Comparison of ENCODE assay signal across 1 cellular context in the genomic region with DNA sequence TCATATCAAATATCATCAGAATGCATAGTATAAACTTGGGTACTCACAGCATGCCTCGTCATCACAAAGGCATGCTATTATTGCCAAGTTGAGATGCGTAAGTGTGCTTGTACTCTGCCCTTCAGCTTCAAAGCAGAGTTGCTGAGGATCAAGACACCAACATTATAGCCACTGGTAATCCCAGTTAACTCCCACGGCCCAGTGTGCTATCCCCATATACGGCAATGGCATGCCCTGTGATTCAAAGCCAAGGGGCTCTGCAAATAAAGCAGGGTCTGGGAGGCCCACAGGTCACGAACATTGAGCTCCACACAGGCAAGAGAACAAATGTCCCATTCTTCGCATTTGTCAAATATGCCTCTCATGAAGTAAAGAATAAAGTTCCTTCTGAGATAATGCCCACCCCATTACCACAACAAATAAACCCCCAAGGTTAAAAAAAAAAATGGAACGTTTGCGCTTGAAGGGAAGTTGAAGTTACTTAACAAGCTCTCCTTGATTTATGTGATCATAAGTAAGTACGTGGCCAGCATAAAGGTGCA.
TF ChIP-seq lines count a peak whose summit lies in the region.

No MANE protein-coding gene starts in this region.

TF ChIP-seq in HepG2, 621 proteins besides CTCF, POLR2A, EP300 and RAD21 (continued from another document):
- TF ChIP-seq, protein P1, sequence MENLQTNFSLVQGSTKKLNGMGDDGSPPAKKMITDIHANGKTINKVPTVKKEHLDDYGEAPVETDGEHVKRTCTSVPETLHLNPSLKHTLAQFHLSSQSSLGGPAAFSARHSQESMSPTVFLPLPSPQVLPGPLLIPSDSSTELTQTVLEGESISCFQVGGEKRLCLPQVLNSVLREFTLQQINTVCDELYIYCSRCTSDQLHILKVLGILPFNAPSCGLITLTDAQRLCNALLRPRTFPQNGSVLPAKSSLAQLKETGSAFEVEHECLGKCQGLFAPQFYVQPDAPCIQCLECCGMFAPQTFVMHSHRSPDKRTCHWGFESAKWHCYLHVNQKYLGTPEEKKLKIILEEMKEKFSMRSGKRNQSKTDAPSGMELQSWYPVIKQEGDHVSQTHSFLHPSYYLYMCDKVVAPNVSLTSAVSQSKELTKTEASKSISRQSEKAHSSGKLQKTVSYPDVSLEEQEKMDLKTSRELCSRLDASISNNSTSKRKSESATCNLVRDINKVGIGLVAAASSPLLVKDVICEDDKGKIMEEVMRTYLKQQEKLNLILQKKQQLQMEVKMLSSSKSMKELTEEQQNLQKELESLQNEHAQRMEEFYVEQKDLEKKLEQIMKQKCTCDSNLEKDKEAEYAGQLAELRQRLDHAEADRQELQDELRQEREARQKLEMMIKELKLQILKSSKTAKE (CRISPR knock-in tag; IDR thresholded peaks at IDR 0.05; ENCODE audit: borderline replicate concordance): peak; percentile 71; the same call in 1 of the 2 replicates
- TF ChIP-seq, protein P2, sequence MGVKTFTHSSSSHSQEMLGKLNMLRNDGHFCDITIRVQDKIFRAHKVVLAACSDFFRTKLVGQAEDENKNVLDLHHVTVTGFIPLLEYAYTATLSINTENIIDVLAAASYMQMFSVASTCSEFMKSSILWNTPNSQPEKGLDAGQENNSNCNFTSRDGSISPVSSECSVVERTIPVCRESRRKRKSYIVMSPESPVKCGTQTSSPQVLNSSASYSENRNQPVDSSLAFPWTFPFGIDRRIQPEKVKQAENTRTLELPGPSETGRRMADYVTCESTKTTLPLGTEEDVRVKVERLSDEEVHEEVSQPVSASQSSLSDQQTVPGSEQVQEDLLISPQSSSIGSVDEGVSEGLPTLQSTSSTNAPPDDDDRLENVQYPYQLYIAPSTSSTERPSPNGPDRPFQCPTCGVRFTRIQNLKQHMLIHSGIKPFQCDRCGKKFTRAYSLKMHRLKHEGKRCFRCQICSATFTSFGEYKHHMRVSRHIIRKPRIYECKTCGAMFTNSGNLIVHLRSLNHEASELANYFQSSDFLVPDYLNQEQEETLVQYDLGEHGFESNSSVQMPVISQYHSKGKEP (CRISPR knock-in tag; IDR thresholded peaks at IDR 0.05): no peak
- no peak for TF ChIP-seq ZNF30 (CRISPR knock-in tag; IDR thresholded peaks at IDR 0.05)
- TF ChIP-seq HNF4G (IDR thresholded peaks at IDR 0.05; ENCODE audit: borderline replicate concordance, low read depth, low read length): peak; percentile 83
- peak; percentile 42; the same call in 1 of the 2 replicates for TF ChIP-seq HNF4G (CRISPR knock-in tag; IDR thresholded peaks at IDR 0.05; ENCODE audit: borderline replicate concordance, low read depth)
- TF ChIP-seq, protein P3, sequence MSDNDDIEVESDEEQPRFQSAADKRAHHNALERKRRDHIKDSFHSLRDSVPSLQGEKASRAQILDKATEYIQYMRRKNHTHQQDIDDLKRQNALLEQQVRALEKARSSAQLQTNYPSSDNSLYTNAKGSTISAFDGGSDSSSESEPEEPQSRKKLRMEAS (IDR thresholded peaks at IDR 0.05): peak; percentile 63
- TF ChIP-seq HMG20A (CRISPR knock-in tag; IDR thresholded peaks at IDR 0.05; ENCODE audit: borderline replicate concordance): peak; percentile 95
- peak; percentile 42; the same call in 1 of the 2 replicates for TF ChIP-seq ZKSCAN8 (CRISPR knock-in tag; IDR thresholded peaks at IDR 0.05; ENCODE audit: borderline replicate concordance)
- TF ChIP-seq REPIN1 (CRISPR knock-in tag; IDR thresholded peaks at IDR 0.05; ENCODE audit: borderline replicate concordance, low read depth): peak; percentile 67; the same call in 1 of the 2 replicates
- peak; percentile 95 for TF ChIP-seq HDAC2 (CRISPR knock-in tag; IDR thresholded peaks at IDR 0.05)
- peak; percentile 35; the same call in 1 of the 2 replicates for TF ChIP-seq ZFX (CRISPR knock-in tag; IDR thresholded peaks at IDR 0.05; ENCODE audit: low read depth)
- TF ChIP-seq THYN1 (CRISPR knock-in tag; IDR thresholded peaks at IDR 0.05; ENCODE audit: borderline replicate concordance, low read depth): no peak
- peak; percentile 87 for TF ChIP-seq PHF21A (CRISPR knock-in tag; IDR thresholded peaks at IDR 0.05)
- TF ChIP-seq, protein P4, sequence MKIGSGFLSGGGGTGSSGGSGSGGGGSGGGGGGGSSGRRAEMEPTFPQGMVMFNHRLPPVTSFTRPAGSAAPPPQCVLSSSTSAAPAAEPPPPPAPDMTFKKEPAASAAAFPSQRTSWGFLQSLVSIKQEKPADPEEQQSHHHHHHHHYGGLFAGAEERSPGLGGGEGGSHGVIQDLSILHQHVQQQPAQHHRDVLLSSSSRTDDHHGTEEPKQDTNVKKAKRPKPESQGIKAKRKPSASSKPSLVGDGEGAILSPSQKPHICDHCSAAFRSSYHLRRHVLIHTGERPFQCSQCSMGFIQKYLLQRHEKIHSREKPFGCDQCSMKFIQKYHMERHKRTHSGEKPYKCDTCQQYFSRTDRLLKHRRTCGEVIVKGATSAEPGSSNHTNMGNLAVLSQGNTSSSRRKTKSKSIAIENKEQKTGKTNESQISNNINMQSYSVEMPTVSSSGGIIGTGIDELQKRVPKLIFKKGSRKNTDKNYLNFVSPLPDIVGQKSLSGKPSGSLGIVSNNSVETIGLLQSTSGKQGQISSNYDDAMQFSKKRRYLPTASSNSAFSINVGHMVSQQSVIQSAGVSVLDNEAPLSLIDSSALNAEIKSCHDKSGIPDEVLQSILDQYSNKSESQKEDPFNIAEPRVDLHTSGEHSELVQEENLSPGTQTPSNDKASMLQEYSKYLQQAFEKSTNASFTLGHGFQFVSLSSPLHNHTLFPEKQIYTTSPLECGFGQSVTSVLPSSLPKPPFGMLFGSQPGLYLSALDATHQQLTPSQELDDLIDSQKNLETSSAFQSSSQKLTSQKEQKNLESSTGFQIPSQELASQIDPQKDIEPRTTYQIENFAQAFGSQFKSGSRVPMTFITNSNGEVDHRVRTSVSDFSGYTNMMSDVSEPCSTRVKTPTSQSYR (CRISPR knock-in tag; IDR thresholded peaks at IDR 0.05; ENCODE audit: borderline replicate concordance): peak; percentile 34; the same call in 1 of the 2 replicates
- peak; percentile 39; the same call in 1 of the 2 replicates for TF ChIP-seq ERF (CRISPR knock-in tag; IDR thresholded peaks at IDR 0.05)
- TF ChIP-seq, protein P5, sequence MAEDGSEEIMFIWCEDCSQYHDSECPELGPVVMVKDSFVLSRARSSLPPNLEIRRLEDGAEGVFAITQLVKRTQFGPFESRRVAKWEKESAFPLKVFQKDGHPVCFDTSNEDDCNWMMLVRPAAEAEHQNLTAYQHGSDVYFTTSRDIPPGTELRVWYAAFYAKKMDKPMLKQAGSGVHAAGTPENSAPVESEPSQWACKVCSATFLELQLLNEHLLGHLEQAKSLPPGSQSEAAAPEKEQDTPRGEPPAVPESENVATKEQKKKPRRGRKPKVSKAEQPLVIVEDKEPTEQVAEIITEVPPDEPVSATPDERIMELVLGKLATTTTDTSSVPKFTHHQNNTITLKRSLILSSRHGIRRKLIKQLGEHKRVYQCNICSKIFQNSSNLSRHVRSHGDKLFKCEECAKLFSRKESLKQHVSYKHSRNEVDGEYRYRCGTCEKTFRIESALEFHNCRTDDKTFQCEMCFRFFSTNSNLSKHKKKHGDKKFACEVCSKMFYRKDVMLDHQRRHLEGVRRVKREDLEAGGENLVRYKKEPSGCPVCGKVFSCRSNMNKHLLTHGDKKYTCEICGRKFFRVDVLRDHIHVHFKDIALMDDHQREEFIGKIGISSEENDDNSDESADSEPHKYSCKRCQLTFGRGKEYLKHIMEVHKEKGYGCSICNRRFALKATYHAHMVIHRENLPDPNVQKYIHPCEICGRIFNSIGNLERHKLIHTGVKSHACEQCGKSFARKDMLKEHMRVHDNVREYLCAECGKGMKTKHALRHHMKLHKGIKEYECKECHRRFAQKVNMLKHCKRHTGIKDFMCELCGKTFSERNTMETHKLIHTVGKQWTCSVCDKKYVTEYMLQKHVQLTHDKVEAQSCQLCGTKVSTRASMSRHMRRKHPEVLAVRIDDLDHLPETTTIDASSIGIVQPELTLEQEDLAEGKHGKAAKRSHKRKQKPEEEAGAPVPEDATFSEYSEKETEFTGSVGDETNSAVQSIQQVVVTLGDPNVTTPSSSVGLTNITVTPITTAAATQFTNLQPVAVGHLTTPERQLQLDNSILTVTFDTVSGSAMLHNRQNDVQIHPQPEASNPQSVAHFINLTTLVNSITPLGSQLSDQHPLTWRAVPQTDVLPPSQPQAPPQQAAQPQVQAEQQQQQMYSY (CRISPR knock-in tag; IDR thresholded peaks at IDR 0.05): no peak
- no peak for TF ChIP-seq ZNF225 (CRISPR knock-in tag; IDR thresholded peaks at IDR 0.05)
- TF ChIP-seq ZNF136 (CRISPR knock-in tag; IDR thresholded peaks at IDR 0.05; ENCODE audit: low read depth): peak; percentile 56; the same call in 1 of the 2 replicates
- TF ChIP-seq, protein P6, sequence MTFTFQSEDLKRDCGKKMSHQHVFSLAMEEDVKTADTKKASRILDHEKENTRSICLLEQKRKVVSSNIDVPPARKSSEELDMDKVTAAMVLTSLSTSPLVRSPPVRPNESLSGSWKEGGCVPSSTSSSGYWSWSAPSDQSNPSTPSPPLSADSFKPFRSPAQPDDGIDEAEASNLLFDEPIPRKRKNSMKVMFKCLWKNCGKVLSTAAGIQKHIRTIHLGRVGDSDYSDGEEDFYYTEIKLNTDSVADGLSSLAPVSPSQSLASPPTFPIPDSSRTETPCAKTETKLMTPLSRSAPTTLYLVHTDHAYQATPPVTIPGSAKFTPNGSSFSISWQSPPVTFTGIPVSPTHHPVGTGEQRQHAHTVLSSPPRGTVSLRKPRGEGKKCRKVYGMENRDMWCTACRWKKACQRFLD (CRISPR knock-in tag; IDR thresholded peaks at IDR 0.05; ENCODE audit: borderline replicate concordance): no peak
- TF ChIP-seq HHEX (CRISPR knock-in tag; IDR thresholded peaks at IDR 0.05): peak; percentile 63; the same call in 1 of the 2 replicates
- TF ChIP-seq, protein P7, sequence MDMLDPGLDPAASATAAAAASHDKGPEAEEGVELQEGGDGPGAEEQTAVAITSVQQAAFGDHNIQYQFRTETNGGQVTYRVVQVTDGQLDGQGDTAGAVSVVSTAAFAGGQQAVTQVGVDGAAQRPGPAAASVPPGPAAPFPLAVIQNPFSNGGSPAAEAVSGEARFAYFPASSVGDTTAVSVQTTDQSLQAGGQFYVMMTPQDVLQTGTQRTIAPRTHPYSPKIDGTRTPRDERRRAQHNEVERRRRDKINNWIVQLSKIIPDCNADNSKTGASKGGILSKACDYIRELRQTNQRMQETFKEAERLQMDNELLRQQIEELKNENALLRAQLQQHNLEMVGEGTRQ (IDR thresholded peaks at IDR 0.05; ENCODE audit: low read depth, low read length): no peak
- TF ChIP-seq, protein P7 (CRISPR knock-in tag; IDR thresholded peaks at IDR 0.05; ENCODE audit: borderline replicate concordance): peak; percentile 91; the same call in 1 of the 2 replicates
- no peak for TF ChIP-seq ZNF615 (CRISPR knock-in tag; IDR thresholded peaks at IDR 0.05; ENCODE audit: borderline replicate concordance)
- TF ChIP-seq, protein P8, sequence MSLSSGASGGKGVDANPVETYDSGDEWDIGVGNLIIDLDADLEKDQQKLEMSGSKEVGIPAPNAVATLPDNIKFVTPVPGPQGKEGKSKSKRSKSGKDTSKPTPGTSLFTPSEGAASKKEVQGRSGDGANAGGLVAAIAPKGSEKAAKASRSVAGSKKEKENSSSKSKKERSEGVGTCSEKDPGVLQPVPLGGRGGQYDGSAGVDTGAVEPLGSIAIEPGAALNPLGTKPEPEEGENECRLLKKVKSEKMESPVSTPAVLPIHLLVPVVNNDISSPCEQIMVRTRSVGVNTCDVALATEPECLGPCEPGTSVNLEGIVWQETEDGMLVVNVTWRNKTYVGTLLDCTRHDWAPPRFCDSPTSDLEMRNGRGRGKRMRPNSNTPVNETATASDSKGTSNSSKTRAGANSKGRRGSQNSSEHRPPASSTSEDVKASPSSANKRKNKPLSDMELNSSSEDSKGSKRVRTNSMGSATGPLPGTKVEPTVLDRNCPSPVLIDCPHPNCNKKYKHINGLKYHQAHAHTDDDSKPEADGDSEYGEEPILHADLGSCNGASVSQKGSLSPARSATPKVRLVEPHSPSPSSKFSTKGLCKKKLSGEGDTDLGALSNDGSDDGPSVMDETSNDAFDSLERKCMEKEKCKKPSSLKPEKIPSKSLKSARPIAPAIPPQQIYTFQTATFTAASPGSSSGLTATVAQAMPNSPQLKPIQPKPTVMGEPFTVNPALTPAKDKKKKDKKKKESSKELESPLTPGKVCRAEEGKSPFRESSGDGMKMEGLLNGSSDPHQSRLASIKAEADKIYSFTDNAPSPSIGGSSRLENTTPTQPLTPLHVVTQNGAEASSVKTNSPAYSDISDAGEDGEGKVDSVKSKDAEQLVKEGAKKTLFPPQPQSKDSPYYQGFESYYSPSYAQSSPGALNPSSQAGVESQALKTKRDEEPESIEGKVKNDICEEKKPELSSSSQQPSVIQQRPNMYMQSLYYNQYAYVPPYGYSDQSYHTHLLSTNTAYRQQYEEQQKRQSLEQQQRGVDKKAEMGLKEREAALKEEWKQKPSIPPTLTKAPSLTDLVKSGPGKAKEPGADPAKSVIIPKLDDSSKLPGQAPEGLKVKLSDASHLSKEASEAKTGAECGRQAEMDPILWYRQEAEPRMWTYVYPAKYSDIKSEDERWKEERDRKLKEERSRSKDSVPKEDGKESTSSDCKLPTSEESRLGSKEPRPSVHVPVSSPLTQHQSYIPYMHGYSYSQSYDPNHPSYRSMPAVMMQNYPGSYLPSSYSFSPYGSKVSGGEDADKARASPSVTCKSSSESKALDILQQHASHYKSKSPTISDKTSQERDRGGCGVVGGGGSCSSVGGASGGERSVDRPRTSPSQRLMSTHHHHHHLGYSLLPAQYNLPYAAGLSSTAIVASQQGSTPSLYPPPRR (CRISPR knock-in tag; IDR thresholded peaks at IDR 0.05; ENCODE audit: borderline replicate concordance): peak; percentile 92
